36 cellular contexts compared by ENCODE assay signal in genomic region chr3:116341381-116341780, GRCh38.
"Had no signal": no experiment of that assay in that cellular context is flagged by ENCODE, and none has a peak within 500 bp of the region (broad histone marks: within the 10 kb centered on the region; RNA-seq: fewer than 3 reads in every experiment).

No MANE protein-coding gene starts in this region.

- ATAC-seq: activated CD8-positive, alpha-beta T cell treated with anti-CD3 and anti-CD28 coated beads for 36 hours; activated naive CD4-positive, alpha-beta T cell treated with anti-CD3 and anti-CD28 coated beads, Interleukin-2, amount 50 U/mL, for 72 hours; activated T-cell treated with anti-CD3 and anti-CD28 coated beads, Interleukin-2, amount 50 U/mL, for 4 hours; activated T-cell treated with anti-CD3 and anti-CD28 coated beads, Interleukin-2, amount 50 U/mL, for 72 hours; activated T-helper 17 cell treated with anti-CD3 and anti-CD28 coated beads, Interleukin-2, amount 50 U/mL, for 72 hours had no signal

- H3K27ac ChIP-seq: adrenal gland, ascending aorta, cardiac muscle cell, VCaP had no signal

- H3K27ac Mint-ChIP-seq: activated B cell treated with CpG ODN at 0.5 μM for 24 hours; activated CD4-positive, alpha-beta memory T cell treated with anti-CD3 and anti-CD28 coated beads for 36 hours; activated CD4-positive, alpha-beta T cell treated with anti-CD3 and anti-CD28 coated beads, Interleukin-2, amount 10 ng/mL, durations not matched to agents 24 days and 14 days; activated CD8-positive, alpha-beta T cell treated with anti-CD3 and anti-CD28 coated beads for 36 hours; activated naive CD4-positive, alpha-beta T cell treated with anti-CD3 and anti-CD28 coated beads for 36 hours; activated naive CD4-positive, alpha-beta T cell treated with anti-CD3 and anti-CD28 coated beads, Interleukin-2, amount 50 U/mL, for 72 hours; activated naive CD8-positive, alpha-beta T cell treated with anti-CD3 and anti-CD28 coated beads for 36 hours; activated T-cell treated with anti-CD3 and anti-CD28 coated beads, Interleukin-2, amount 50 U/mL, for 72 hours; activated T-helper 1 cell treated with anti-CD3 and anti-CD28 coated beads, Interleukin-12 subunit alpha, Interleukin-12 subunit beta, Interleukin-2, Interleukin-4 antibody, amounts not matched to agents 30 ng/mL and 10 ng/mL and 1 ng/mL, durations not matched to agents 14 hours and 24 hours and 36 hours; activated T-helper 17 cell treated with anti-CD3 and anti-CD28 coated beads, Interleukin-2, amount 50 U/mL, for 72 hours; brain; T-helper 1 cell treated with Interleukin-12 subunit alpha and Interleukin-12 subunit beta and Interleukin-4 antibody, amounts not matched to agents 30 μg/mL and 1 μg/mL, for 36 hours; T-helper 2 cell treated with Interferon-gamma antibody and Interleukin-4, amounts not matched to agents 5 μg/mL and 100 μg/mL, for 36 hours had no signal

- DNase-seq: activated B cell treated with CpG ODN at 0.5 μM for 24 hours; activated CD4-positive, alpha-beta memory T cell treated with anti-CD3 and anti-CD28 coated beads for 36 hours; activated CD4-positive, alpha-beta T cell treated with anti-CD3 and anti-CD28 coated beads for 4 hours; activated CD4-positive, alpha-beta T cell treated with anti-CD3 and anti-CD28 coated beads, Interleukin-2, amount 10 ng/mL, durations not matched to agents 24 days and 14 days; activated CD4-positive, alpha-beta T cell treated with anti-CD3 and anti-CD28 coated beads, Interleukin-2, amount 50 U/mL, for 1 hour; activated CD4-positive, alpha-beta T cell treated with anti-CD3 and anti-CD28 coated beads, Interleukin-2, amount 50 U/mL, for 4 hours; activated CD4-positive, CD25-positive, alpha-beta regulatory T cell treated with anti-CD3 and anti-CD28 coated beads, Interleukin-2, amount 50 U/mL, for 72 hours; activated CD8-positive, alpha-beta memory T cell treated with anti-CD3 and anti-CD28 coated beads, Interleukin-2, amount 50 U/mL, for 4 hours; activated CD8-positive, alpha-beta T cell treated with anti-CD3 and anti-CD28 coated beads for 36 hours; activated effector memory CD4-positive, alpha-beta T cell treated with anti-CD3 and anti-CD28 coated beads, Interleukin-2, amount 50 U/mL, for 16 hours; activated gamma-delta T cell treated with Interleukin-2 at 50 U/mL for 16 hours; activated naive CD4-positive, alpha-beta T cell; activated naive CD4-positive, alpha-beta T cell treated with anti-CD3 and anti-CD28 coated beads for 36 hours; activated naive CD4-positive, alpha-beta T cell treated with anti-CD3 and anti-CD28 coated beads, Interleukin-2, amount 50 U/mL, for 16 hours; activated naive CD8-positive, alpha-beta T cell treated with anti-CD3 and anti-CD28 coated beads for 36 hours; activated T-cell treated with anti-CD3 and anti-CD28 coated beads for 4 hours; activated T-cell treated with anti-CD3 and anti-CD28 coated beads, Interleukin-2, amount 50 U/mL, for 1 hour; activated T-cell treated with anti-CD3 and anti-CD28 coated beads, Interleukin-2, amount 50 U/mL, for 4 hours; activated T-cell treated with anti-CD3 and anti-CD28 coated beads, Interleukin-2, amount 50 U/mL, for 72 hours; adrenal gland; amniotic stem cell; anterior cingulate cortex; caudate nucleus; cerebellar nuclear complex; T-helper 2 cell; T-helper 9 cell had no signal

- H3K4me1 ChIP-seq: adrenal gland, ascending aorta had no signal

- H3K27me3 Mint-ChIP-seq: activated B cell treated with CpG ODN at 0.5 μM for 24 hours; activated CD4-positive, alpha-beta memory T cell treated with anti-CD3 and anti-CD28 coated beads for 36 hours; activated CD4-positive, alpha-beta T cell treated with anti-CD3 and anti-CD28 coated beads, Interleukin-2, amount 10 ng/mL, durations not matched to agents 24 days and 14 days; activated CD8-positive, alpha-beta T cell treated with anti-CD3 and anti-CD28 coated beads for 36 hours; activated naive CD8-positive, alpha-beta T cell treated with anti-CD3 and anti-CD28 coated beads for 36 hours; activated T-helper 17 cell treated with anti-CD3 and anti-CD28 coated beads, Interleukin-2, amount 50 U/mL, for 72 hours; brain; central memory CD8-positive, alpha-beta T cell had no signal

- H3K9me3 ChIP-seq: ascending aorta had no signal

- H3K4me3 ChIP-seq: adrenal gland, ascending aorta, cardiac muscle cell had no signal

- H3K36me3 Mint-ChIP-seq: activated CD4-positive, alpha-beta memory T cell treated with anti-CD3 and anti-CD28 coated beads for 36 hours; activated naive CD4-positive, alpha-beta T cell treated with anti-CD3 and anti-CD28 coated beads, Interleukin-2, amount 50 U/mL, for 72 hours; activated naive CD8-positive, alpha-beta T cell treated with anti-CD3 and anti-CD28 coated beads for 36 hours; brain had no signal

- H3K27me3 ChIP-seq: adrenal gland, ascending aorta, cardiac muscle cell had no signal

- H3K36me3 ChIP-seq: adrenal gland, ascending aorta, cardiac muscle cell had no signal

- H3K4me1 Mint-ChIP-seq: activated B cell treated with CpG ODN at 0.5 μM for 24 hours; activated CD4-positive, alpha-beta T cell treated with anti-CD3 and anti-CD28 coated beads, Interleukin-2, amount 10 ng/mL, durations not matched to agents 24 days and 14 days; activated naive CD8-positive, alpha-beta T cell treated with anti-CD3 and anti-CD28 coated beads for 36 hours; activated T-helper 17 cell treated with anti-CD3 and anti-CD28 coated beads, Interleukin-2, amount 50 U/mL, for 72 hours; central memory CD8-positive, alpha-beta T cell had no signal

- H3K4me3 Mint-ChIP-seq: activated B cell treated with CpG ODN at 0.5 μM for 24 hours; activated CD4-positive, alpha-beta memory T cell treated with anti-CD3 and anti-CD28 coated beads for 36 hours; activated CD4-positive, alpha-beta T cell treated with anti-CD3 and anti-CD28 coated beads, Interleukin-2, amount 10 ng/mL, durations not matched to agents 24 days and 14 days; activated CD8-positive, alpha-beta T cell treated with anti-CD3 and anti-CD28 coated beads for 36 hours; activated naive CD4-positive, alpha-beta T cell treated with anti-CD3 and anti-CD28 coated beads for 36 hours; activated naive CD8-positive, alpha-beta T cell treated with anti-CD3 and anti-CD28 coated beads for 36 hours; activated T-cell treated with anti-CD3 and anti-CD28 coated beads, Interleukin-2, amount 50 U/mL, for 4 hours; activated T-cell treated with anti-CD3 and anti-CD28 coated beads, Interleukin-2, amount 50 U/mL, for 72 hours; activated T-helper 1 cell treated with anti-CD3 and anti-CD28 coated beads, Interleukin-12 subunit alpha, Interleukin-12 subunit beta, Interleukin-2, Interleukin-4 antibody, amounts not matched to agents 30 ng/mL and 10 ng/mL and 1 ng/mL, durations not matched to agents 14 hours and 24 hours and 36 hours; activated T-helper 17 cell treated with anti-CD3 and anti-CD28 coated beads, Interleukin-2, amount 50 U/mL, for 72 hours; brain; central memory CD8-positive, alpha-beta T cell; T-helper 1 cell treated with Interleukin-12 subunit alpha and Interleukin-12 subunit beta and Interleukin-4 antibody, amounts not matched to agents 30 μg/mL and 1 μg/mL, for 36 hours; T-helper 2 cell treated with Interferon-gamma antibody and Interleukin-4, amounts not matched to agents 5 μg/mL and 100 μg/mL, for 36 hours had no signal

- H3K9me3 Mint-ChIP-seq: activated B cell treated with CpG ODN at 0.5 μM for 24 hours; activated CD4-positive, alpha-beta memory T cell treated with anti-CD3 and anti-CD28 coated beads for 36 hours; activated CD4-positive, alpha-beta T cell treated with anti-CD3 and anti-CD28 coated beads, Interleukin-2, amount 10 ng/mL, durations not matched to agents 24 days and 14 days; activated CD8-positive, alpha-beta T cell treated with anti-CD3 and anti-CD28 coated beads for 36 hours; activated T-cell treated with anti-CD3 and anti-CD28 coated beads, Interleukin-2, amount 50 U/mL, for 4 hours; activated T-helper 1 cell treated with anti-CD3 and anti-CD28 coated beads, Interleukin-12 subunit alpha, Interleukin-12 subunit beta, Interleukin-2, Interleukin-4 antibody, amounts not matched to agents 30 ng/mL and 10 ng/mL and 1 ng/mL, durations not matched to agents 14 hours and 24 hours and 36 hours; T-helper 1 cell treated with Interleukin-12 subunit alpha and Interleukin-12 subunit beta and Interleukin-4 antibody, amounts not matched to agents 30 μg/mL and 1 μg/mL, for 36 hours had no signal
